Comparison of ENCODE assay signal across 8 cellular contexts in genomic region chr17:74852237-74853047, GRCh38.
A peak's percentile ranks its signal among the peaks of the same experiment; 100 is the strongest.
DNase-seq lines count a peak whose midpoint lies in the region.

No MANE protein-coding gene starts in this region.

- peak; percentile 24 for DNase-seq in activated gamma-delta T cell treated with Interleukin-2 at 50 U/mL for 16 hours
- DNase-seq in activated gamma-delta T cell (lab: John Stamatoyannopoulos, UW) = no peak
- DNase-seq in activated CD8-positive, alpha-beta memory T cell treated with anti-CD3 and anti-CD28 coated beads for 24 hours = peak; percentile 75
- peak; percentile 73 for DNase-seq in iPS DF 19.7 (ENCODE audit: low read depth, low spot score)
- peak; percentile 33 to 61 (median 35) for DNase-seq in stimulated activated CD4-positive, alpha-beta T cell treated with anti-CD3 and anti-CD28 coated beads, TNF-alpha, amount 100 ng/mL, for 24 hours (ENCODE audit: low read depth in 3 of 3)
- DNase-seq in AML-193 (lab: John Stamatoyannopoulos, UW) = no peak
- DNase-seq in SW 1271 (lab: John Stamatoyannopoulos, UW) = no peak
- DNase-seq in Ammon's horn (ENCODE audit: low spot score) = no peak

Comparison
In these comparisons a context has a peak if more than half of its experiments do, and no peak if none do; other contexts are left out.
1. DNase-seq: peak in activated gamma-delta T cell treated with Interleukin-2 at 50 U/mL for 16 hours (single experiment), activated CD8-positive, alpha-beta memory T cell treated with anti-CD3 and anti-CD28 coated beads for 24 hours (single experiment), iPS DF 19.7 (single experiment) and stimulated activated CD4-positive, alpha-beta T cell treated with anti-CD3 and anti-CD28 coated beads, TNF-alpha, amount 100 ng/mL, for 24 hours (3 of 3); none in activated gamma-delta T cell (single experiment), AML-193 (0 of 2), SW 1271 (0 of 2) and Ammon's horn (single experiment).